ENCODE assay signal across 13 cellular contexts in the genomic region with DNA sequence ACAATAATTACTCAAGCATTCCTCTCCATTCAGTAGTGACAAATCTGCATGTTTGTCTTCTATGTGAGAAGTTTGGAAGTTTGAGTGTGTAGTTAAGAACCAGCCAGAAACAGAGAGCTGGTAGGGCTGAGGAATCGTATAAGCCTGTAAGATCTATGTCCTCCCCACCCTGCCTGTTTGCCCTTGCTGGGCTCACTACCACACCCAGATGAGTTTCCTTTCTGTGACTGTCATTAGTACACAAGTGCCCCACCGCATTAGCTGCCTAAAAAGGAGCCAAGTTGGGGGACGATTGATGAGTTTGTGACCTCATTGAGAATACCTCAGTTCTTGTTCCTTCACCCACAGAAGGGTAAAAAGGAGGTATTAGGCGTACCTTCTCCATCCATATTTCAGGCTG. TPM values are rescaled to one million over a fixed set of nuclear protein-coding genes. Genes with fewer than 3 reads are reported as not detected.
DNase-seq lines count a peak whose midpoint lies in the region; FAIRE-seq and TF ChIP-seq lines count a peak whose summit lies in the region.
"Had no signal": no experiment of that assay in that cellular context is flagged by ENCODE, and none has a peak within 500 bp of the region (broad histone marks: within the 10 kb centered on the region; RNA-seq: fewer than 3 reads in every experiment).

No MANE protein-coding gene starts in this region.

- H2AFZ ChIP-seq in osteoblast (ENCODE audit: low read length): no peak overlapping the region

- H3K4me1 Mint-ChIP-seq in CD8-positive, alpha-beta memory T cell: peaks cover 69 to 93% (median 93%) of the 10 kb centered on the region in 3 donors

- no peaks in the 10 kb centered on the region for H3K27me3 ChIP-seq in CD8-positive, alpha-beta memory T cell (ENCODE audit: insufficient read depth, low read length, poor library complexity, severe bottlenecking)
- H3K27me3 ChIP-seq in muscle layer of colon (ENCODE audit: control insufficient read depth in 1 of 2, insufficient read depth in 2 of 2, low read length in 2 of 2): no peaks in the 10 kb centered on the region
- H3K27me3 ChIP-seq in osteoblast (ENCODE audit: insufficient read depth, low read length): no peaks in the 10 kb centered on the region

- TF ChIP-seq CTCF in D721Med (IDR thresholded peaks at IDR 0.05; ENCODE audit: insufficient read depth, missing control alignments) (no peak), osteoblast (IDR thresholded peaks at IDR 0.05; ENCODE audit: extremely low read depth, low read depth, low read length) (no peak)

- H3K4me2 ChIP-seq in osteoblast (ENCODE audit: insufficient read depth, low read length): no peak overlapping the region

- peaks cover 0 to 6% (median 0%) of the 10 kb centered on the region in 3 donors for H3K36me3 Mint-ChIP-seq in CD8-positive, alpha-beta memory T cell

- FAIRE-seq in D721Med (lab: Jason Lieb, UNC): no peak

- H3K27ac Mint-ChIP-seq in CD8-positive, alpha-beta memory T cell: peak overlapping the region; percentile 75 to 96 (median 94)

- peak overlapping the region; percentile 45 for H3K27ac ChIP-seq in CD8-positive, alpha-beta memory T cell (ENCODE audit: low read depth, low read length)
- H3K27ac ChIP-seq in muscle layer of colon (ENCODE audit: low read depth, low read length) (peak overlapping the region; percentile 10), osteoblast (ENCODE audit: low read depth, low read length) (no peak overlapping the region)
- H3K27ac ChIP-seq: C4-2B had no signal

- no peaks in the 10 kb centered on the region for H3K36me3 ChIP-seq in CD8-positive, alpha-beta memory T cell (ENCODE audit: insufficient read depth, low read length)
- H3K36me3 ChIP-seq in muscle layer of colon (ENCODE audit: insufficient read depth, low read length) (no peaks in the 10 kb centered on the region), osteoblast (ENCODE audit: insufficient read depth, low read length) (no peaks in the 10 kb centered on the region)

- peaks cover 87% of the 10 kb centered on the region for H3K4me1 ChIP-seq in CD8-positive, alpha-beta memory T cell (ENCODE audit: insufficient read depth, low read length)
- peaks cover 29% of the 10 kb centered on the region for H3K4me1 ChIP-seq in muscle layer of colon (ENCODE audit: insufficient read depth, low read length)
- H3K4me1 ChIP-seq in osteoblast (ENCODE audit: insufficient read depth, low read length): peaks cover 31% of the 10 kb centered on the region

- POLR2A ChIA-PET in CD8-positive, alpha-beta memory T cell (lab: Charles Lee): interaction anchor here (2.8 kb wide), 1 partner anchor 27 kb away, joined by 24 read pairs; a partner anchor contains a TSS

- H3K9me3 ChIP-seq in CD8-positive, alpha-beta memory T cell (ENCODE audit: low read length): no peaks in the 10 kb centered on the region
- no peaks in the 10 kb centered on the region for H3K9me3 ChIP-seq in muscle layer of colon (ENCODE audit: low read length)
- H3K9me3 ChIP-seq in osteoblast (ENCODE audit: low read depth, low read length): no peaks in the 10 kb centered on the region

- DNase-seq in CD8-positive, alpha-beta memory T cell: peak; percentile 12 to 68 (median 58)
- peak; percentile 11 to 69 (median 31) for DNase-seq in T-helper 1 cell
- peak; percentile 27 for DNase-seq in activated effector memory CD4-positive, alpha-beta T cell treated with Interleukin-2 at 50 U/mL for 16 hours
- no peak for DNase-seq in D721Med (ENCODE audit: insufficient read length, low spot score)
- no peak for DNase-seq in osteoblast (ENCODE audit: insufficient read length, low spot score, missing footprints)
- DNase-seq in NCI-H2029 (lab: John Stamatoyannopoulos, UW): no peak
- no peak for DNase-seq in Kasumi-1 (lab: John Stamatoyannopoulos, UW)
- DNase-seq: GOT3, NCI-H1105, NCI-H748 treated with DMSO at 0.1 percent for 48 hours had no signal

- peaks cover 0 to 2% of the 10 kb centered on the region in 2 donors for H3K27me3 Mint-ChIP-seq in CD8-positive, alpha-beta memory T cell

- H3K9me3 Mint-ChIP-seq in CD8-positive, alpha-beta memory T cell: no peaks in the 10 kb centered on the region

- H3K79me2 ChIP-seq in osteoblast (ENCODE audit: insufficient read depth, low read length): no peaks in the 10 kb centered on the region

- H4K20me1 ChIP-seq in osteoblast (ENCODE audit: insufficient read depth, low read length): no peaks in the 10 kb centered on the region

- H3K4me3 Mint-ChIP-seq in CD8-positive, alpha-beta memory T cell: peak overlapping the region; percentile 38 to 75 (median 65)

- H3K4me3 ChIP-seq in CD8-positive, alpha-beta memory T cell (ENCODE audit: low read length): peak overlapping the region; percentile 24
- H3K4me3 ChIP-seq in muscle layer of colon (ENCODE audit: low read depth in 1 of 2, low read length in 2 of 2): no peak overlapping the region
- H3K4me3 ChIP-seq in osteoblast (ENCODE audit: insufficient read depth, low read length): no peak overlapping the region
- H3K4me3 ChIP-seq: skin epidermis had no signal

- CTCF ChIA-PET in CD8-positive, alpha-beta memory T cell (lab: Charles Lee): no interaction called here

- H3K9ac ChIP-seq in muscle layer of colon (ENCODE audit: low read length): no peak overlapping the region

RNA-seq across cellular contexts. Expression of a gene that starts 28.3 kb away (rescaled TPM):
- total RNA-seq in CD8-positive, alpha-beta memory T cell: 10 to 100 TPM; 49.4 to 50.1 TPM
- 37.8 TPM for polyA plus RNA-seq in CD8-positive, alpha-beta memory T cell
- 26.4 and 29.5 TPM in 2 replicates for total RNA-seq in osteoblast

Comparison
In these comparisons a context has a peak if more than half of its experiments do, and no peak if none do; other contexts are left out.
1. DNase-seq: peak in CD8-positive, alpha-beta memory T cell (5 of 5), T-helper 1 cell (5 of 5) and activated effector memory CD4-positive, alpha-beta T cell treated with Interleukin-2 at 50 U/mL for 16 hours (single experiment); none in D721Med (single experiment), osteoblast (single experiment), NCI-H2029 (single experiment) and Kasumi-1 (0 of 2).